Comparison of ENCODE assay signal across 1 cellular context in the genomic region with DNA sequence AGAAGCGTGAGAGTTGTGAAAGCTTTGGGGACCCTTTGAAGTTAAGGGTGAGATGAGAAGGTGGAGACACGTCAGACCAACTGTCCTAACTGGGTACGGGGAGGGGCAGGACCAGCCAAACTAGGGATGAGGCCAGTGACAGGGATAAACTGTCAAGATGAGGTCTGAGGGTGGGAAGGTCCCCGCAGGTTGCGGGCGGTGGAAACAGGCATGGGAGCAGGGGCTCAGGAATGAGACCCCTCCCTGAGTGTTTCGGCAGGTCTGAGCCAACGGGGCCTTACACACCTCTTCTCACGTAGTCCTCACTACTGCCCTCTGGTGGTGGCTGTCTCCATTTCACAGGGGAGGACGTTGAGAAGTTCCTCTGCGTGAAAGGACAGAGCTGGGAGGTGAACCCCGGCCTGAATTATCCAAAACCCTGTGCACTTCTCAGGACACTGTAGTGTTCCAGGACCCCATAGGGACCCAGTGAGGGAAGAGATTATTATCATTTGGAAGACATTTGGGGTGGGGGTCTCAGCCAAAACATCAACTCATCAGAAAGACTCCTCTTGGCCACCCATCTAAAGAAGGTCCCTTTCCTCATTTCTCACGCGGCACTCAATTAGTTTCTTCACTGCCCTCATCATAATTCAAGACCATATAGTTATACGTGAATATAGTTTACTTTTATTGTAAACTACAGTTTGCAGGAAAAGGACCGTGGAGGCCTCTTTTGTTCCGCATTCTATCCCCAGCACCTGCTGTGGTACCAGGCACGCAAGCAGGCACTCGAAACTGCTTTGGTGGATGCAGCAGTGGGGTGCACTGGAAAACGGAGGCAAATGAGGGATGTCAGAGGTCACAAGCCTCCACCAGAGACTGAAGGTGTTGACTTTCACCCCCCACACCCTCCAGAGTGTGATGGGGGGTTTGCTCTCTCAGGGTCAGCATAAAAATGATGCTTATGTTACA.
A peak's percentile ranks its signal among the peaks of the same experiment; 100 is the strongest.
TF ChIP-seq lines count a peak whose summit lies in the region.

No MANE protein-coding gene starts in this region.

TF ChIP-seq in GM12878, 131 proteins besides CTCF, POLR2A, EP300 and RAD21 (continued from another document and continues in another):
- peak; percentile 34; the same call in 1 of the 2 replicates for TF ChIP-seq NR2C1 (IDR thresholded peaks at IDR 0.05)
- TF ChIP-seq KLF5 (IDR thresholded peaks at IDR 0.05; ENCODE audit: partially characterized antibody), result no peak
- TF ChIP-seq TARDBP (IDR thresholded peaks at IDR 0.05; ENCODE audit: borderline replicate concordance), result no peak
- TF ChIP-seq YY1 (IDR thresholded peaks at IDR 0.05; ENCODE audit: low read depth, low read length), result peak; percentile 63; the same call in 1 of the 2 replicates
- TF ChIP-seq, protein P1, sequence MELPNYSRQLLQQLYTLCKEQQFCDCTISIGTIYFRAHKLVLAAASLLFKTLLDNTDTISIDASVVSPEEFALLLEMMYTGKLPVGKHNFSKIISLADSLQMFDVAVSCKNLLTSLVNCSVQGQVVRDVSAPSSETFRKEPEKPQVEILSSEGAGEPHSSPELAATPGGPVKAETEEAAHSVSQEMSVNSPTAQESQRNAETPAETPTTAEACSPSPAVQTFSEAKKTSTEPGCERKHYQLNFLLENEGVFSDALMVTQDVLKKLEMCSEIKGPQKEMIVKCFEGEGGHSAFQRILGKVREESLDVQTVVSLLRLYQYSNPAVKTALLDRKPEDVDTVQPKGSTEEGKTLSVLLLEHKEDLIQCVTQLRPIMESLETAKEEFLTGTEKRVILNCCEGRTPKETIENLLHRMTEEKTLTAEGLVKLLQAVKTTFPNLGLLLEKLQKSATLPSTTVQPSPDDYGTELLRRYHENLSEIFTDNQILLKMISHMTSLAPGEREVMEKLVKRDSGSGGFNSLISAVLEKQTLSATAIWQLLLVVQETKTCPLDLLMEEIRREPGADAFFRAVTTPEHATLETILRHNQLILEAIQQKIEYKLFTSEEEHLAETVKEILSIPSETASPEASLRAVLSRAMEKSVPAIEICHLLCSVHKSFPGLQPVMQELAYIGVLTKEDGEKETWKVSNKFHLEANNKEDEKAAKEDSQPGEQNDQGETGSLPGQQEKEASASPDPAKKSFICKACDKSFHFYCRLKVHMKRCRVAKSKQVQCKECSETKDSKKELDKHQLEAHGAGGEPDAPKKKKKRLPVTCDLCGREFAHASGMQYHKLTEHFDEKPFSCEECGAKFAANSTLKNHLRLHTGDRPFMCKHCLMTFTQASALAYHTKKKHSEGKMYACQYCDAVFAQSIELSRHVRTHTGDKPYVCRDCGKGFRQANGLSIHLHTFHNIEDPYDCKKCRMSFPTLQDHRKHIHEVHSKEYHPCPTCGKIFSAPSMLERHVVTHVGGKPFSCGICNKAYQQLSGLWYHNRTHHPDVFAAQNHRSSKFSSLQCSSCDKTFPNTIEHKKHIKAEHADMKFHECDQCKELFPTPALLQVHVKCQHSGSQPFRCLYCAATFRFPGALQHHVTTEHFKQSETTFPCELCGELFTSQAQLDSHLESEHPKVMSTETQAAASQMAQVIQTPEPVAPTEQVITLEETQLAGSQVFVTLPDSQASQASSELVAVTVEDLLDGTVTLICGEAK (IDR thresholded peaks at IDR 0.05; ENCODE audit: borderline replicate concordance), result no peak
- no peak for TF ChIP-seq MEF2B (IDR thresholded peaks at IDR 0.05; ENCODE audit: partially characterized antibody, poor library complexity, severe bottlenecking)
- TF ChIP-seq NRF1 (conservative IDR thresholded peaks at IDR 0.05; ENCODE audit: low read depth, low read length), result no peak
- TF ChIP-seq, protein P2, sequence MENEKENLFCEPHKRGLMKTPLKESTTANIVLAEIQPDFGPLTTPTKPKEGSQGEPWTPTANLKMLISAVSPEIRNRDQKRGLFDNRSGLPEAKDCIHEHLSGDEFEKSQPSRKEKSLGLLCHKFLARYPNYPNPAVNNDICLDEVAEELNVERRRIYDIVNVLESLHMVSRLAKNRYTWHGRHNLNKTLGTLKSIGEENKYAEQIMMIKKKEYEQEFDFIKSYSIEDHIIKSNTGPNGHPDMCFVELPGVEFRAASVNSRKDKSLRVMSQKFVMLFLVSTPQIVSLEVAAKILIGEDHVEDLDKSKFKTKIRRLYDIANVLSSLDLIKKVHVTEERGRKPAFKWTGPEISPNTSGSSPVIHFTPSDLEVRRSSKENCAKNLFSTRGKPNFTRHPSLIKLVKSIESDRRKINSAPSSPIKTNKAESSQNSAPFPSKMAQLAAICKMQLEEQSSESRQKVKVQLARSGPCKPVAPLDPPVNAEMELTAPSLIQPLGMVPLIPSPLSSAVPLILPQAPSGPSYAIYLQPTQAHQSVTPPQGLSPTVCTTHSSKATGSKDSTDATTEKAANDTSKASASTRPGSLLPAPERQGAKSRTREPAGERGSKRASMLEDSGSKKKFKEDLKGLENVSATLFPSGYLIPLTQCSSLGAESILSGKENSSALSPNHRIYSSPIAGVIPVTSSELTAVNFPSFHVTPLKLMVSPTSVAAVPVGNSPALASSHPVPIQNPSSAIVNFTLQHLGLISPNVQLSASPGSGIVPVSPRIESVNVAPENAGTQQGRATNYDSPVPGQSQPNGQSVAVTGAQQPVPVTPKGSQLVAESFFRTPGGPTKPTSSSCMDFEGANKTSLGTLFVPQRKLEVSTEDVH (IDR thresholded peaks at IDR 0.05; ENCODE audit: low read depth, partially characterized antibody), result no peak
- TF ChIP-seq, protein P3, sequence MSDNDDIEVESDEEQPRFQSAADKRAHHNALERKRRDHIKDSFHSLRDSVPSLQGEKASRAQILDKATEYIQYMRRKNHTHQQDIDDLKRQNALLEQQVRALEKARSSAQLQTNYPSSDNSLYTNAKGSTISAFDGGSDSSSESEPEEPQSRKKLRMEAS (IDR thresholded peaks at IDR 0.05; ENCODE audit: low read depth, low read length), result no peak
- TF ChIP-seq, protein P4, sequence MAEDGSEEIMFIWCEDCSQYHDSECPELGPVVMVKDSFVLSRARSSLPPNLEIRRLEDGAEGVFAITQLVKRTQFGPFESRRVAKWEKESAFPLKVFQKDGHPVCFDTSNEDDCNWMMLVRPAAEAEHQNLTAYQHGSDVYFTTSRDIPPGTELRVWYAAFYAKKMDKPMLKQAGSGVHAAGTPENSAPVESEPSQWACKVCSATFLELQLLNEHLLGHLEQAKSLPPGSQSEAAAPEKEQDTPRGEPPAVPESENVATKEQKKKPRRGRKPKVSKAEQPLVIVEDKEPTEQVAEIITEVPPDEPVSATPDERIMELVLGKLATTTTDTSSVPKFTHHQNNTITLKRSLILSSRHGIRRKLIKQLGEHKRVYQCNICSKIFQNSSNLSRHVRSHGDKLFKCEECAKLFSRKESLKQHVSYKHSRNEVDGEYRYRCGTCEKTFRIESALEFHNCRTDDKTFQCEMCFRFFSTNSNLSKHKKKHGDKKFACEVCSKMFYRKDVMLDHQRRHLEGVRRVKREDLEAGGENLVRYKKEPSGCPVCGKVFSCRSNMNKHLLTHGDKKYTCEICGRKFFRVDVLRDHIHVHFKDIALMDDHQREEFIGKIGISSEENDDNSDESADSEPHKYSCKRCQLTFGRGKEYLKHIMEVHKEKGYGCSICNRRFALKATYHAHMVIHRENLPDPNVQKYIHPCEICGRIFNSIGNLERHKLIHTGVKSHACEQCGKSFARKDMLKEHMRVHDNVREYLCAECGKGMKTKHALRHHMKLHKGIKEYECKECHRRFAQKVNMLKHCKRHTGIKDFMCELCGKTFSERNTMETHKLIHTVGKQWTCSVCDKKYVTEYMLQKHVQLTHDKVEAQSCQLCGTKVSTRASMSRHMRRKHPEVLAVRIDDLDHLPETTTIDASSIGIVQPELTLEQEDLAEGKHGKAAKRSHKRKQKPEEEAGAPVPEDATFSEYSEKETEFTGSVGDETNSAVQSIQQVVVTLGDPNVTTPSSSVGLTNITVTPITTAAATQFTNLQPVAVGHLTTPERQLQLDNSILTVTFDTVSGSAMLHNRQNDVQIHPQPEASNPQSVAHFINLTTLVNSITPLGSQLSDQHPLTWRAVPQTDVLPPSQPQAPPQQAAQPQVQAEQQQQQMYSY (CRISPR knock-in tag; IDR thresholded peaks at IDR 0.05), result no peak
- TF ChIP-seq RELA (IDR thresholded peaks at IDR 0.05; ENCODE audit: borderline replicate concordance, partially characterized antibody), result no peak
- TF ChIP-seq KDM1A (IDR thresholded peaks at IDR 0.05; ENCODE audit: borderline replicate concordance), result no peak
- TF ChIP-seq, protein P5, sequence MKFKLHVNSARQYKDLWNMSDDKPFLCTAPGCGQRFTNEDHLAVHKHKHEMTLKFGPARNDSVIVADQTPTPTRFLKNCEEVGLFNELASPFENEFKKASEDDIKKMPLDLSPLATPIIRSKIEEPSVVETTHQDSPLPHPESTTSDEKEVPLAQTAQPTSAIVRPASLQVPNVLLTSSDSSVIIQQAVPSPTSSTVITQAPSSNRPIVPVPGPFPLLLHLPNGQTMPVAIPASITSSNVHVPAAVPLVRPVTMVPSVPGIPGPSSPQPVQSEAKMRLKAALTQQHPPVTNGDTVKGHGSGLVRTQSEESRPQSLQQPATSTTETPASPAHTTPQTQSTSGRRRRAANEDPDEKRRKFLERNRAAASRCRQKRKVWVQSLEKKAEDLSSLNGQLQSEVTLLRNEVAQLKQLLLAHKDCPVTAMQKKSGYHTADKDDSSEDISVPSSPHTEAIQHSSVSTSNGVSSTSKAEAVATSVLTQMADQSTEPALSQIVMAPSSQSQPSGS (IDR thresholded peaks at IDR 0.05; ENCODE audit: low read length), result no peak
- TF ChIP-seq FOXM1 (IDR thresholded peaks at IDR 0.05; ENCODE audit: low read depth, low read length), result 0 out of 2 replicates have a peak, but pooled peaks have one; percentile 27
- TF ChIP-seq, protein P6, sequence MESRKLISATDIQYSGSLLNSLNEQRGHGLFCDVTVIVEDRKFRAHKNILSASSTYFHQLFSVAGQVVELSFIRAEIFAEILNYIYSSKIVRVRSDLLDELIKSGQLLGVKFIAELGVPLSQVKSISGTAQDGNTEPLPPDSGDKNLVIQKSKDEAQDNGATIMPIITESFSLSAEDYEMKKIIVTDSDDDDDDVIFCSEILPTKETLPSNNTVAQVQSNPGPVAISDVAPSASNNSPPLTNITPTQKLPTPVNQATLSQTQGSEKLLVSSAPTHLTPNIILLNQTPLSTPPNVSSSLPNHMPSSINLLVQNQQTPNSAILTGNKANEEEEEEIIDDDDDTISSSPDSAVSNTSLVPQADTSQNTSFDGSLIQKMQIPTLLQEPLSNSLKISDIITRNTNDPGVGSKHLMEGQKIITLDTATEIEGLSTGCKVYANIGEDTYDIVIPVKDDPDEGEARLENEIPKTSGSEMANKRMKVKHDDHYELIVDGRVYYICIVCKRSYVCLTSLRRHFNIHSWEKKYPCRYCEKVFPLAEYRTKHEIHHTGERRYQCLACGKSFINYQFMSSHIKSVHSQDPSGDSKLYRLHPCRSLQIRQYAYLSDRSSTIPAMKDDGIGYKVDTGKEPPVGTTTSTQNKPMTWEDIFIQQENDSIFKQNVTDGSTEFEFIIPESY (IDR thresholded peaks at IDR 0.05), result peak; percentile 59; the same call in 1 of the 2 replicates
- TF ChIP-seq, protein P7, sequence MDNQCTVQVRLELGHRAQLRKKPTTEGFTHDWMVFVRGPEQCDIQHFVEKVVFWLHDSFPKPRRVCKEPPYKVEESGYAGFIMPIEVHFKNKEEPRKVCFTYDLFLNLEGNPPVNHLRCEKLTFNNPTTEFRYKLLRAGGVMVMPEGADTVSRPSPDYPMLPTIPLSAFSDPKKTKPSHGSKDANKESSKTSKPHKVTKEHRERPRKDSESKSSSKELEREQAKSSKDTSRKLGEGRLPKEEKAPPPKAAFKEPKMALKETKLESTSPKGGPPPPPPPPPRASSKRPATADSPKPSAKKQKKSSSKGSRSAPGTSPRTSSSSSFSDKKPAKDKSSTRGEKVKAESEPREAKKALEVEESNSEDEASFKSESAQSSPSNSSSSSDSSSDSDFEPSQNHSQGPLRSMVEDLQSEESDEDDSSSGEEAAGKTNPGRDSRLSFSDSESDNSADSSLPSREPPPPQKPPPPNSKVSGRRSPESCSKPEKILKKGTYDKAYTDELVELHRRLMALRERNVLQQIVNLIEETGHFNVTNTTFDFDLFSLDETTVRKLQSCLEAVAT (IDR thresholded peaks at IDR 0.05), result no peak
- TF ChIP-seq, protein P8, sequence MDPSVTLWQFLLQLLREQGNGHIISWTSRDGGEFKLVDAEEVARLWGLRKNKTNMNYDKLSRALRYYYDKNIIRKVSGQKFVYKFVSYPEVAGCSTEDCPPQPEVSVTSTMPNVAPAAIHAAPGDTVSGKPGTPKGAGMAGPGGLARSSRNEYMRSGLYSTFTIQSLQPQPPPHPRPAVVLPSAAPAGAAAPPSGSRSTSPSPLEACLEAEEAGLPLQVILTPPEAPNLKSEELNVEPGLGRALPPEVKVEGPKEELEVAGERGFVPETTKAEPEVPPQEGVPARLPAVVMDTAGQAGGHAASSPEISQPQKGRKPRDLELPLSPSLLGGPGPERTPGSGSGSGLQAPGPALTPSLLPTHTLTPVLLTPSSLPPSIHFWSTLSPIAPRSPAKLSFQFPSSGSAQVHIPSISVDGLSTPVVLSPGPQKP (IDR thresholded peaks at IDR 0.05; ENCODE audit: low read depth, low read length), result no peak
- TF ChIP-seq SUPT20H (IDR thresholded peaks at IDR 0.05; ENCODE audit: borderline replicate concordance, control insufficient read depth, low read depth, low read length), result no peak
- TF ChIP-seq IKZF1 (conservative IDR thresholded peaks at IDR 0.05), result no peak
- no peak for TF ChIP-seq CHD2 (IDR thresholded peaks at IDR 0.05; ENCODE audit: borderline replicate concordance, low read depth, low read length)
- TF ChIP-seq ZBED1 (IDR thresholded peaks at IDR 0.05; ENCODE audit: borderline replicate concordance), result no peak
- TF ChIP-seq TBL1XR1 (IDR thresholded peaks at IDR 0.05; ENCODE audit: low read depth, low read length), result no peak
- TF ChIP-seq BMI1 (IDR thresholded peaks at IDR 0.05; ENCODE audit: borderline replicate concordance), result no peak
- TF ChIP-seq SPI1 (IDR thresholded peaks at IDR 0.05; ENCODE audit: borderline replicate concordance, insufficient read depth, low read depth, low read length), result 0 out of 2 replicates have a peak, but pooled peaks have one; percentile 35
- TF ChIP-seq ETV6 (conservative IDR thresholded peaks at IDR 0.05 in 1 of 2, IDR thresholded peaks at IDR 0.05 in 1 of 2; ENCODE audit: borderline replicate concordance in 1 of 2, low read depth in 1 of 2), result no peak
- TF ChIP-seq, protein P9, sequence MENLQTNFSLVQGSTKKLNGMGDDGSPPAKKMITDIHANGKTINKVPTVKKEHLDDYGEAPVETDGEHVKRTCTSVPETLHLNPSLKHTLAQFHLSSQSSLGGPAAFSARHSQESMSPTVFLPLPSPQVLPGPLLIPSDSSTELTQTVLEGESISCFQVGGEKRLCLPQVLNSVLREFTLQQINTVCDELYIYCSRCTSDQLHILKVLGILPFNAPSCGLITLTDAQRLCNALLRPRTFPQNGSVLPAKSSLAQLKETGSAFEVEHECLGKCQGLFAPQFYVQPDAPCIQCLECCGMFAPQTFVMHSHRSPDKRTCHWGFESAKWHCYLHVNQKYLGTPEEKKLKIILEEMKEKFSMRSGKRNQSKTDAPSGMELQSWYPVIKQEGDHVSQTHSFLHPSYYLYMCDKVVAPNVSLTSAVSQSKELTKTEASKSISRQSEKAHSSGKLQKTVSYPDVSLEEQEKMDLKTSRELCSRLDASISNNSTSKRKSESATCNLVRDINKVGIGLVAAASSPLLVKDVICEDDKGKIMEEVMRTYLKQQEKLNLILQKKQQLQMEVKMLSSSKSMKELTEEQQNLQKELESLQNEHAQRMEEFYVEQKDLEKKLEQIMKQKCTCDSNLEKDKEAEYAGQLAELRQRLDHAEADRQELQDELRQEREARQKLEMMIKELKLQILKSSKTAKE (IDR thresholded peaks at IDR 0.05; ENCODE audit: low read depth, poor library complexity, severe bottlenecking), result no peak
- TF ChIP-seq ZNF622 (IDR thresholded peaks at IDR 0.05), result no peak
- no peak for TF ChIP-seq PAX8 (IDR thresholded peaks at IDR 0.05)
- TF ChIP-seq JUND (IDR thresholded peaks at IDR 0.05; ENCODE audit: low read depth, low read length), result no peak
- no peak for TF ChIP-seq SMAD1 (IDR thresholded peaks at IDR 0.05; ENCODE audit: low read depth, partially characterized antibody)
- TF ChIP-seq MTA2 (IDR thresholded peaks at IDR 0.05; ENCODE audit: low read depth), result no peak
